ENCODE assay signal across 4 cellular contexts in the genomic region with DNA sequence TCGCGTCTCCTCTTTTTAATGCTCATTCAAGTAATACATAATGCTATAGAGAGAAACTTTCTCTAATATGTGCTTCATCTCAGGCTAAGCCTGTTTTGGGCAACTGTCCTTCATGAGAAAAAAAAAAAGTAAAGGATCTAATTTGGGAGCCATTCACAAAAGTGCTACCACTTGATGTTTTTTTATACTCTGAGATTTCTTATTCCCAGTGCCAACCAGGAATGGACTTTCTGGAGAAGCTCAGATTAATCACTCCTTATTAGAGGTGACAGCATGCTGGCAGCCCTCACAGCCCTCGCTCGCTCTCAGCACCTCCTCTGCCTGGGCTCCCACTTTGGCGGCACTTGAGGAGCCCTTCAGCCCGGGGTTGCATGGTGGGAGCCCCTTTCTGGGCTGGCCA. TPM values are rescaled to one million over a fixed set of nuclear protein-coding genes. Genes with fewer than 3 reads are reported as not detected.
"Had no signal": no experiment of that assay in that cellular context is flagged by ENCODE, and none has a peak within 500 bp of the region (broad histone marks: within the 10 kb centered on the region; RNA-seq: fewer than 3 reads in every experiment).

No MANE protein-coding gene starts in this region.

RNA-seq across cellular contexts. Expression of a gene that starts 51.9 kb away (rescaled TPM):
- total RNA-seq: LHCN-M2, M059J, MCF 10A, NCI-H460 had no signal
